In genomic region chr4:80035336-80035735, GRCh38 we compare ENCODE assay signal across 9 cellular contexts. TPM values are rescaled to one million over a fixed set of nuclear protein-coding genes. Genes with fewer than 3 reads are reported as not detected.
A peak's percentile ranks its signal among the peaks of the same experiment; 100 is the strongest.
DNase-seq lines count a peak whose midpoint lies in the region; ATAC-seq, FAIRE-seq and TF ChIP-seq lines count a peak whose summit lies in the region.
"Had no signal": no experiment of that assay in that cellular context is flagged by ENCODE, and none has a peak within 500 bp of the region (broad histone marks: within the 10 kb centered on the region; RNA-seq: fewer than 3 reads in every experiment).

No MANE protein-coding gene starts in this region.

- H3K14ac ChIP-seq in mesenchymal stem cell (ENCODE audit: low read length in 2 of 2) (no peak overlapping the region), trophoblast cell (ENCODE audit: low read length) (no peak overlapping the region)

- H2AK5ac ChIP-seq in mesenchymal stem cell (ENCODE audit: low read length, severe bottlenecking): no peak overlapping the region
- no peak overlapping the region for H2AK5ac ChIP-seq in trophoblast cell (ENCODE audit: low read length)

- H4K91ac ChIP-seq in mesenchymal stem cell (ENCODE audit: low read length) (no peak overlapping the region), trophoblast cell (ENCODE audit: low read depth, low read length) (no peak overlapping the region)

- H3K4ac ChIP-seq in mesenchymal stem cell (ENCODE audit: low read depth in 1 of 2, low read length in 2 of 2): no peak overlapping the region
- no peak overlapping the region for H3K4ac ChIP-seq in trophoblast cell (ENCODE audit: low read depth, low read length)

- H3K4me3 ChIP-seq in GM12865 (ENCODE audit: low read depth, low read length) (no peak overlapping the region), mesenchymal stem cell (ENCODE audit: insufficient read depth in 1 of 2, low read depth in 1 of 2, low read length in 2 of 2) (no peak overlapping the region), trophoblast cell (ENCODE audit: low read depth, low read length) (no peak overlapping the region)
- H3K4me3 ChIP-seq: lower lobe of right lung had no signal

- no peak overlapping the region for H4K12ac ChIP-seq in trophoblast cell (ENCODE audit: low read depth, low read length)

- H3K4me1 ChIP-seq in mesenchymal stem cell (ENCODE audit: control insufficient read depth, insufficient read depth, low read depth, low read length): peaks cover 1% of the 10 kb centered on the region
- peaks cover 0 to 5% of the 10 kb centered on the region in 2 experiments for H3K4me1 ChIP-seq in trophoblast cell (ENCODE audit: control insufficient read depth in 1 of 2, insufficient read depth in 2 of 2, low read length in 2 of 2)

- WGBS in mesenchymal stem cell: 80% methylated on average over 1 of the region's 2 CpGs
- WGBS in trophoblast cell (ENCODE audit: extremely low coverage, insufficient coverage, insufficient read length): no CpG with 5 or more reads among the region's 2 CpGs

- TF ChIP-seq CTCF in GM12865 (IDR thresholded peaks at IDR 0.05; ENCODE audit: insufficient read depth, low read depth, low read length, missing control alignments): no peak

- H3K18ac ChIP-seq in mesenchymal stem cell (ENCODE audit: low read depth in 1 of 2, low read length in 2 of 2): no peak overlapping the region
- no peak overlapping the region for H3K18ac ChIP-seq in trophoblast cell (ENCODE audit: low read length)

- DNase-seq in GM12865 (ENCODE audit: low read depth): peak; percentile 9
- DNase-seq in UCSD-AML1 (lab: John Stamatoyannopoulos, UW; ENCODE audit: unreplicated experiment): peak; percentile 14
- DNase-seq in mesenchymal stem cell: no peak
- no peak for DNase-seq in epidermal melanocyte (ENCODE audit: insufficient read length, low spot score)
- DNase-seq in HTR-8/SVneo (ENCODE audit: insufficient read length, low spot score): no peak
- no peak for DNase-seq in effector CD8-positive, alpha-beta T cell (lab: John Stamatoyannopoulos, UW)
- DNase-seq in trophoblast cell: no peak
- DNase-seq: lower lobe of right lung had no signal

- peaks cover 0 to 85% of the 10 kb centered on the region in 2 experiments for H3K36me3 ChIP-seq in mesenchymal stem cell (ENCODE audit: control insufficient read depth in 1 of 2, insufficient read depth in 2 of 2, low read depth in 1 of 2, low read length in 2 of 2)
- H3K36me3 ChIP-seq in trophoblast cell (ENCODE audit: control insufficient read depth in 1 of 2, insufficient read depth in 2 of 2, low read length in 2 of 2): no peaks in the 10 kb centered on the region

- H2BK120ac ChIP-seq in mesenchymal stem cell (ENCODE audit: low read depth, low read length) (no peak overlapping the region), trophoblast cell (ENCODE audit: insufficient read depth, low read length, poor library complexity) (no peak overlapping the region)

- H3K23ac ChIP-seq in mesenchymal stem cell (ENCODE audit: low read length in 2 of 2) (peak overlapping the region in 1 of 2 experiments; percentile 34), trophoblast cell (ENCODE audit: low read length) (no peak overlapping the region)

- FAIRE-seq in HTR-8/SVneo (lab: Jason Lieb, UNC): no peak

- H3K79me2 ChIP-seq in trophoblast cell (ENCODE audit: control insufficient read depth, insufficient read depth, low read length, poor library complexity): no peaks in the 10 kb centered on the region

- H3K9me3 ChIP-seq in mesenchymal stem cell (ENCODE audit: control insufficient read depth, low read length): no peaks in the 10 kb centered on the region
- H3K9me3 ChIP-seq in trophoblast cell (ENCODE audit: insufficient read depth, low read depth, low read length): no peaks in the 10 kb centered on the region
- H3K9me3 ChIP-seq: lower lobe of right lung had no signal

- H2BK15ac ChIP-seq in mesenchymal stem cell (ENCODE audit: low read depth, poor library complexity, severe bottlenecking): no peak overlapping the region

- H4K8ac ChIP-seq in mesenchymal stem cell (ENCODE audit: low read length) (no peak overlapping the region), trophoblast cell (ENCODE audit: low read depth, low read length) (no peak overlapping the region)

- H2AFZ ChIP-seq in mesenchymal stem cell (ENCODE audit: low read depth, low read length) (no peak overlapping the region), trophoblast cell (ENCODE audit: insufficient read depth, low read length, poor library complexity) (no peak overlapping the region)

- H3K27me3 ChIP-seq in mesenchymal stem cell (ENCODE audit: control insufficient read depth in 1 of 2, insufficient read depth in 1 of 2, low read length in 2 of 2): no peaks in the 10 kb centered on the region
- no peaks in the 10 kb centered on the region for H3K27me3 ChIP-seq in trophoblast cell (ENCODE audit: insufficient read depth, low read length)

- H3K79me1 ChIP-seq in mesenchymal stem cell (replicated peaks; ENCODE audit: low read length, poor library complexity, severe bottlenecking) (no peaks in the 10 kb centered on the region), trophoblast cell (ENCODE audit: low read length) (peaks cover 3% of the 10 kb centered on the region)

- no peak overlapping the region for H3K4me2 ChIP-seq in mesenchymal stem cell (ENCODE audit: low read length, poor library complexity, severe bottlenecking)
- H3K4me2 ChIP-seq in trophoblast cell (ENCODE audit: low read length): no peak overlapping the region

- H2BK5ac ChIP-seq in mesenchymal stem cell (ENCODE audit: low read depth, low read length, poor library complexity, severe bottlenecking) (no peak overlapping the region), trophoblast cell (ENCODE audit: low read depth, low read length, poor library complexity) (no peak overlapping the region)

- no peak overlapping the region for H3K27ac ChIP-seq in mesenchymal stem cell (ENCODE audit: low read length, poor library complexity, severe bottlenecking)
- H3K27ac ChIP-seq in trophoblast cell (ENCODE audit: low read depth, low read length): no peak overlapping the region
- H3K27ac ChIP-seq: lower lobe of right lung had no signal

- H3K9ac ChIP-seq in mesenchymal stem cell (ENCODE audit: low read length) (peak overlapping the region; percentile 2), trophoblast cell (ENCODE audit: low read length) (no peak overlapping the region)

- H2BK12ac ChIP-seq in mesenchymal stem cell (ENCODE audit: low read length in 2 of 2) (no peak overlapping the region), trophoblast cell (ENCODE audit: low read length) (no peak overlapping the region)

- ATAC-seq in HG02623 (IDR thresholded peaks at IDR 0.05; ENCODE audit: unreplicated experiment): peak; percentile 47

RNA-seq across cellular contexts. Expression of gene ANTXR2, which starts 37.7 kb away (rescaled TPM):
- polyA plus RNA-seq in mesenchymal stem cell (2013, experiment 1 of 2): 80.9 TPM
- 84.2 TPM for polyA plus RNA-seq in mesenchymal stem cell (2013, experiment 2 of 2)
- polyA plus RNA-seq in trophoblast cell (2013): 8.8 and 9.2 TPM in 2 replicates

Comparison
In these comparisons a context has a peak if more than half of its experiments do, and no peak if none do; other contexts are left out.
1. DNase-seq: peak in GM12865 (single experiment) and UCSD-AML1 (single experiment); none in mesenchymal stem cell (single experiment), epidermal melanocyte (single experiment), HTR-8/SVneo (single experiment), effector CD8-positive, alpha-beta T cell (single experiment) and trophoblast cell (0 of 2).